8 cellular contexts compared by ENCODE assay signal in genomic region chr1:4648657-4649056, GRCh38. TPM values are rescaled to one million over a fixed set of nuclear protein-coding genes. Genes with fewer than 3 reads are reported as not detected.
"Had no signal": no experiment of that assay in that cellular context is flagged by ENCODE, and none has a peak within 500 bp of the region (broad histone marks: within the 10 kb centered on the region; RNA-seq: fewer than 3 reads in every experiment).

No MANE protein-coding gene starts in this region.

- DNase-seq: GDM1, GF-D8 had no signal

- H3K4me3 ChIP-seq: GM12878 had no signal

- FAIRE-seq: G401.6, GM12878, GM12891, GM12892, GM18507, GM19239 had no signal

RNA-seq across cellular contexts. Expression of gene AJAP1, which starts 5.8 kb away (rescaled TPM):
- total RNA-seq: GM12878 had no signal
- polyA plus RNA-seq: GM12878 had no signal
